21 cellular contexts compared by ENCODE assay signal in genomic region chr13:93118081-93118615, GRCh38.
"Had no signal": no experiment of that assay in that cellular context is flagged by ENCODE, and none has a peak within 500 bp of the region (broad histone marks: within the 10 kb centered on the region; RNA-seq: fewer than 3 reads in every experiment).

No MANE protein-coding gene starts in this region.

- H3K27ac Mint-ChIP-seq: activated naive CD4-positive, alpha-beta T cell treated with anti-CD3 and anti-CD28 coated beads, Interleukin-2, amount 10 ng/mL, durations not matched to agents 7 days and 5 days; mesothelial cell of epicardium; nephron progenitor cell had no signal

- H3K36me3 ChIP-seq: brain microvascular endothelial cell, lower lobe of right lung, tibial artery had no signal

- H3K27me3 ChIP-seq: brain microvascular endothelial cell, tibial artery had no signal

- ATAC-seq: activated CD4-positive, CD25-positive, alpha-beta regulatory T cell treated with anti-CD3 and anti-CD28 coated beads, Interleukin-2, amount 50 U/mL, for 24 hours; lower lobe of right lung had no signal

- H3K4me3 Mint-ChIP-seq: activated naive CD4-positive, alpha-beta T cell treated with anti-CD3 and anti-CD28 coated beads, Interleukin-2, amount 10 ng/mL, durations not matched to agents 7 days and 5 days; central memory CD8-positive, alpha-beta T cell; mesothelial cell of epicardium; nephron progenitor cell had no signal

- DNase-seq: activated CD4-positive, alpha-beta T cell treated with anti-CD3 and anti-CD28 coated beads, Interleukin-2, amount 50 U/mL, for 1 hour; activated CD8-positive, alpha-beta memory T cell treated with anti-CD3 and anti-CD28 coated beads, Interleukin-2, amount 50 U/mL, for 4 hours; activated effector memory CD4-positive, alpha-beta T cell treated with Interleukin-2 at 50 U/mL for 16 hours; activated naive CD4-positive, alpha-beta T cell treated with anti-CD3 and anti-CD28 coated beads, Interleukin-2, amount 10 ng/mL, durations not matched to agents 7 days and 5 days; activated T-cell treated with anti-CD3 and anti-CD28 coated beads, Interleukin-2, amount 50 U/mL, for 48 hours; aorta; brain microvascular endothelial cell; erythroblast; hypothalamus; islet precursor cell; lower lobe of right lung; nephron progenitor cell; nucleus accumbens; stimulated activated CD4-positive, alpha-beta T cell treated with anti-CD3 and anti-CD28 coated beads, Interleukin-2, amount 100 ng/mL, for 24 hours; stimulated activated naive CD4-positive, alpha-beta T cell treated with Interleukin-2 at 50 U/mL for 16 hours; T-helper 9 cell; tibial artery had no signal

- H3K4me1 ChIP-seq: lower lobe of right lung, tibial artery had no signal

- H3K4me1 Mint-ChIP-seq: activated naive CD4-positive, alpha-beta T cell treated with anti-CD3 and anti-CD28 coated beads, Interleukin-2, amount 10 ng/mL, durations not matched to agents 7 days and 5 days; central memory CD8-positive, alpha-beta T cell had no signal

- H3K4me3 ChIP-seq: coronary artery, lower lobe of right lung, tibial artery had no signal

- H3K9me3 Mint-ChIP-seq: nephron progenitor cell had no signal

- H3K27ac ChIP-seq: brain microvascular endothelial cell, coronary artery, lower lobe of right lung, tibial artery had no signal

- H3K36me3 Mint-ChIP-seq: activated naive CD4-positive, alpha-beta T cell treated with anti-CD3 and anti-CD28 coated beads, Interleukin-2, amount 10 ng/mL, durations not matched to agents 7 days and 5 days had no signal

- H3K27me3 Mint-ChIP-seq: activated naive CD4-positive, alpha-beta T cell treated with anti-CD3 and anti-CD28 coated beads, Interleukin-2, amount 10 ng/mL, durations not matched to agents 7 days and 5 days; central memory CD8-positive, alpha-beta T cell had no signal
